Comparison of ENCODE assay signal across 16 cellular contexts in genomic region chr13:99018418-99019180, GRCh38. TPM values are rescaled to one million over a fixed set of nuclear protein-coding genes. Genes with fewer than 3 reads are reported as not detected.
DNase-seq lines count a peak whose midpoint lies in the region; ATAC-seq, FAIRE-seq and TF ChIP-seq lines count a peak whose summit lies in the region.
"Had no signal": no experiment of that assay in that cellular context is flagged by ENCODE, and none has a peak within 500 bp of the region (broad histone marks: within the 10 kb centered on the region; RNA-seq: fewer than 3 reads in every experiment).

No MANE protein-coding gene starts in this region.

- no peaks in the 10 kb centered on the region for H4K20me1 ChIP-seq in keratinocyte (ENCODE audit: control insufficient read depth, extremely low read depth, insufficient read depth, low read length)

- H3K4me3 ChIP-seq in keratinocyte (ENCODE audit: control insufficient read depth in 2 of 3, extremely low read depth in 1 of 3, insufficient read depth in 2 of 3, low read depth in 1 of 3, low read length in 3 of 3) (no peak overlapping the region), ovary (no peak overlapping the region), gastrocnemius medialis (no peak overlapping the region)

- ATAC-seq in gastrocnemius medialis, result no peak
- ATAC-seq: left cardiac atrium had no signal

- H3K36me3 Mint-ChIP-seq in HFFc6 (ENCODE audit: low read depth), result peaks cover 12% of the 10 kb centered on the region

- dilution Hi-C loops in keratinocyte (cut with MboI; ENCODE audit: extremely low pct_ligation_motif_present, low sequenced_read_pairs), result no loop called here

- 94 to 98% (median 97%) methylated on average over 3 of the region's 3 CpGs for WGBS in ovary, 3 donors

- TF ChIP-seq EP300 in ovary (IDR thresholded peaks at IDR 0.05), result no peak

- peak; percentile 83 for FAIRE-seq in keratinocyte (lab: Jason Lieb, UNC)

- H3K9ac ChIP-seq in keratinocyte (ENCODE audit: control insufficient read depth, extremely low read depth, insufficient read depth, low read length), result peak overlapping the region; percentile 24
- H3K9ac ChIP-seq: KMS-11 had no signal

- H3K27me3 ChIP-seq in keratinocyte (ENCODE audit: control insufficient read depth, extremely low read depth, insufficient read depth, low read length) (no peaks in the 10 kb centered on the region), ovary (no peaks in the 10 kb centered on the region), gastrocnemius medialis (no peaks in the 10 kb centered on the region)

- intact Hi-C loops in ovary (cut with DNase I), result no loop called here
- intact Hi-C loops in gastrocnemius medialis (cut with DNase I; ENCODE audit: low total_unique reads), result no loop called here

- H3K4me1 Mint-ChIP-seq in HFFc6 (ENCODE audit: low read depth), result peaks cover 28% of the 10 kb centered on the region

- H3K4me2 ChIP-seq in keratinocyte (ENCODE audit: control insufficient read depth, extremely low read depth, insufficient read depth, low read depth, low read length), result peak overlapping the region; percentile 22
- H3K4me2 ChIP-seq: KMS-11 had no signal

- H2AFZ ChIP-seq in keratinocyte (ENCODE audit: control insufficient read depth, low read length), result no peak overlapping the region

- TF ChIP-seq POLR2A in ovary (IDR thresholded peaks at IDR 0.05) (no peak), gastrocnemius medialis (IDR thresholded peaks at IDR 0.05) (no peak)

- H3K79me2 ChIP-seq in keratinocyte (ENCODE audit: control insufficient read depth, insufficient read depth, low read length), result peaks cover 39% of the 10 kb centered on the region

- H3K9me3 Mint-ChIP-seq in HFFc6, result peaks cover 4% of the 10 kb centered on the region; the same call in 1 of the 2 replicates

- peaks cover 41% of the 10 kb centered on the region for H3K4me1 ChIP-seq in keratinocyte (ENCODE audit: control insufficient read depth, extremely low read depth, insufficient read depth, low read length)
- H3K4me1 ChIP-seq in ovary (ENCODE audit: insufficient read depth), result peaks cover 3% of the 10 kb centered on the region
- peaks cover 0 to 6% of the 10 kb centered on the region in 2 donors for H3K4me1 ChIP-seq in gastrocnemius medialis

- H3K27ac ChIP-seq in keratinocyte (ENCODE audit: control insufficient read depth, insufficient read depth, low read length) (peak overlapping the region; percentile 85), ovary (no peak overlapping the region), gastrocnemius medialis (no peak overlapping the region)
- H3K27ac ChIP-seq: KMS-11 had no signal

- H3K27me3 Mint-ChIP-seq in HFFc6 (ENCODE audit: insufficient read depth), result no peaks in the 10 kb centered on the region

- H3K9me1 ChIP-seq in keratinocyte (ENCODE audit: control insufficient read depth, extremely low read depth, insufficient read depth, low read length), result no peaks in the 10 kb centered on the region

- H3K4me3 Mint-ChIP-seq in HFFc6, result no peak overlapping the region
- H3K4me3 Mint-ChIP-seq: H9 had no signal

- in situ Hi-C loops in gastrocnemius medialis (cut with MboI; ENCODE audit: low sequenced_read_pairs in 4 of 4), result no loop called here

- H3K27ac Mint-ChIP-seq in HFFc6, result peak overlapping the region; percentile 28
- H3K27ac Mint-ChIP-seq: H9 had no signal

- H3K9me3 ChIP-seq in keratinocyte (ENCODE audit: control insufficient read depth, low read depth, low read length), result no peaks in the 10 kb centered on the region
- H3K9me3 ChIP-seq in ovary, result no peaks in the 10 kb centered on the region
- no peaks in the 10 kb centered on the region for H3K9me3 ChIP-seq in gastrocnemius medialis

- peak; percentile 36 for DNase-seq in AG08395 (ENCODE audit: low spot score)
- peak; percentile 68 for DNase-seq in HFFc6
- peak; percentile 58 for DNase-seq in astrocyte of the hippocampus (ENCODE audit: low read depth, low spot score)
- DNase-seq in keratinocyte (ENCODE audit: low read depth, low spot score), result no peak
- no peak for DNase-seq in GF-D8 (lab: John Stamatoyannopoulos, UW)
- DNase-seq in ovary, result no peak
- no peak for DNase-seq in hypothalamus (lab: John Stamatoyannopoulos, UW)
- no peak for DNase-seq in gastrocnemius medialis
- DNase-seq: Calu3; erythroblast; H9; left cardiac atrium; OCI-M1; stimulated activated CD8-positive, alpha-beta memory T cell treated with anti-CD3 and anti-CD28 coated beads, Interleukin-4, amount 100 ng/mL, for 48 hours; T-helper 9 cell had no signal

- no peak for TF ChIP-seq CTCF in HFFc6 (IDR thresholded peaks at IDR 0.05)
- no peak for TF ChIP-seq CTCF in keratinocyte (optimal IDR thresholded peaks at IDR 0.05 in 1 of 3, IDR thresholded peaks at IDR 0.05 in 1 of 3, conservative IDR thresholded peaks at IDR 0.05 in 1 of 3; ENCODE audit: extremely low read depth in 1 of 3, insufficient read depth in 2 of 3, low read length in 3 of 3)
- no peak for TF ChIP-seq CTCF in ovary (IDR thresholded peaks at IDR 0.05)
- no peak for TF ChIP-seq CTCF in gastrocnemius medialis (IDR thresholded peaks at IDR 0.05 in 4 of 5, conservative IDR thresholded peaks at IDR 0.05 in 1 of 5)

- H3K36me3 ChIP-seq in keratinocyte (ENCODE audit: control insufficient read depth in 2 of 2, extremely low read depth in 1 of 2, insufficient read depth in 2 of 2, low read length in 2 of 2), result no peaks in the 10 kb centered on the region
- no peaks in the 10 kb centered on the region for H3K36me3 ChIP-seq in ovary
- H3K36me3 ChIP-seq in gastrocnemius medialis, result no peaks in the 10 kb centered on the region

RNA-seq across cellular contexts. Expression of gene DOCK9, which starts 40.7 kb away (rescaled TPM):
- 10 to 100 TPM; 21.8 to 30.5 (median 25.5) TPM for total RNA-seq in HFFc6 (2021; fragmentation: NEBNext Ultra II Directional; extraction: Animal tissue kit (Norgen Biotek cat#: 25700))
- 66.2 to 128 TPM (median 110 TPM) in 3 replicates for polyA plus RNA-seq in keratinocyte
- polyA plus RNA-seq in keratinocyte (2011; ENCODE audit: low read depth), result 42.7 TPM
- 66.1 and 85.6 TPM in 2 replicates for polyA plus RNA-seq in keratinocyte (2011; cell fraction: cytosol; rRNA removed)
- 150 and 155 TPM in 2 replicates for polyA plus RNA-seq in keratinocyte (2011; cell fraction: nucleus; rRNA removed)
- polyA plus RNA-seq in keratinocyte (2012; ENCODE audit: low replicate concordance), result 52.6 and 125 TPM in 2 replicates
- 106 to 225 TPM (median 165 TPM) in 3 replicates for polyA minus RNA-seq in keratinocyte
- 85.4 TPM for polyA minus RNA-seq in keratinocyte (2011; cell fraction: cytosol; rRNA and poly(A)+ RNA removed)
- 209 and 348 TPM in 2 replicates for polyA minus RNA-seq in keratinocyte (2011; cell fraction: nucleus; rRNA and poly(A)+ RNA removed)
- 10 to 100 TPM; 31.0 to 75.3 (median 45.4) TPM for total RNA-seq in ovary
- 10 to 100 TPM; 37.8 to 71.9 TPM for polyA plus RNA-seq in ovary
- 10 to 100 TPM; 31.4 to 46.7 (median 45.6) TPM for total RNA-seq in gastrocnemius medialis

Comparison
In these comparisons a context has a peak if more than half of its experiments do, and no peak if none do; other contexts are left out.
1. DNase-seq: peak in AG08395 (single experiment), HFFc6 (single experiment) and astrocyte of the hippocampus (single experiment); none in keratinocyte (single experiment), GF-D8 (single experiment), ovary (0 of 5), hypothalamus (0 of 51) and gastrocnemius medialis (0 of 2).